In genomic region chr16:47664653-47665325, GRCh38 we compare ENCODE assay signal across 24 cellular contexts.
DNase-seq lines count a peak whose midpoint lies in the region; ATAC-seq and TF ChIP-seq lines count a peak whose summit lies in the region.
"Had no signal": no experiment of that assay in that cellular context is flagged by ENCODE, and none has a peak within 500 bp of the region (broad histone marks: within the 10 kb centered on the region; RNA-seq: fewer than 3 reads in every experiment).

No MANE protein-coding gene starts in this region.

- H3K9me3 ChIP-seq in SK-N-MC (ENCODE audit: low read depth, low read length), result no peaks in the 10 kb centered on the region
- H3K9me3 ChIP-seq in mucosa of stomach (ENCODE audit: control insufficient read depth, low read length), result no peaks in the 10 kb centered on the region
- H3K9me3 ChIP-seq: BLaER1 treated with 17β-estradiol and CSF1 and Interleukin-3, amounts not matched to agents 10 nM and 100 nM had no signal

- H3K4me3 ChIP-seq in SK-N-MC (no peak overlapping the region), fibroblast of the aortic adventitia (ENCODE audit: low read depth, low read length) (no peak overlapping the region), mucosa of stomach (ENCODE audit: low read length) (peak overlapping the region; percentile 3)
- H3K4me3 ChIP-seq: BLaER1 treated with 17β-estradiol and CSF1 and Interleukin-3, amounts not matched to agents 10 nM and 100 nM had no signal

- peaks cover 24% of the 10 kb centered on the region for H3K4me1 ChIP-seq in mucosa of stomach (ENCODE audit: control insufficient read depth, insufficient read depth, low read length)
- H3K4me1 ChIP-seq: BLaER1 treated with 17β-estradiol and CSF1 and Interleukin-3, amounts not matched to agents 10 nM and 100 nM had no signal

- H3K9ac ChIP-seq in SK-N-MC (ENCODE audit: insufficient read length) (no peak overlapping the region), mucosa of stomach (ENCODE audit: low read length) (peak overlapping the region; percentile 31)
- H3K9ac ChIP-seq: BLaER1 treated with 17β-estradiol and CSF1 and Interleukin-3, amounts not matched to agents 10 nM and 100 nM had no signal

- H3K36me3 ChIP-seq in SK-N-MC (ENCODE audit: insufficient read depth, low read length) (no peaks in the 10 kb centered on the region), mucosa of stomach (ENCODE audit: control insufficient read depth, insufficient read depth, low read length) (no peaks in the 10 kb centered on the region)

- H3K27ac ChIP-seq in SK-N-MC, result 0 out of 2 replicates have a peak overlapping the region, but pooled peaks have one; percentile 3
- H3K27ac ChIP-seq: BLaER1 treated with 17β-estradiol and CSF1 and Interleukin-3, amounts not matched to agents 10 nM and 100 nM had no signal

- no peaks in the 10 kb centered on the region for H3K27me3 ChIP-seq in mucosa of stomach (ENCODE audit: control insufficient read depth, insufficient read depth, low read length)
- H3K27me3 ChIP-seq: BLaER1 treated with 17β-estradiol and CSF1 and Interleukin-3, amounts not matched to agents 10 nM and 100 nM had no signal

- no peak for TF ChIP-seq CTCF in AG09319 (IDR thresholded peaks at IDR 0.05; ENCODE audit: low read depth, low read length)
- no peak for TF ChIP-seq CTCF in fibroblast of the aortic adventitia (IDR thresholded peaks at IDR 0.05; ENCODE audit: insufficient read depth, low read length)

- DNase-seq in AG09319 (ENCODE audit: extremely low read depth, low read depth) (peak; percentile 12), SK-N-MC (ENCODE audit: low read depth, low spot score) (no peak), fibroblast of the aortic adventitia (ENCODE audit: low read depth) (peak; percentile 12)
- DNase-seq: activated CD4-positive, CD25-positive, alpha-beta regulatory T cell; activated CD8-positive, alpha-beta T cell treated with anti-CD3 and anti-CD28 coated beads for 36 hours; amniotic stem cell; Calu3; EL; foreskin melanocyte; hypothalamus; KBM-7; NCI-H146; nucleus accumbens; RPMI8226; stimulated activated naive CD8-positive, alpha-beta T cell treated with anti-CD3 and anti-CD28 coated beads, Interleukin-15, amount 100 ng/mL, for 72 hours; T-helper 9 cell; trophoblast cell had no signal

- ATAC-seq in HG03039 (IDR thresholded peaks at IDR 0.05; ENCODE audit: unreplicated experiment), result no peak
- no peak for ATAC-seq in GM18858 (IDR thresholded peaks at IDR 0.05; ENCODE audit: unreplicated experiment)
- no peak for ATAC-seq in GM19463 (IDR thresholded peaks at IDR 0.05; ENCODE audit: unreplicated experiment)
- ATAC-seq in GM19452 (IDR thresholded peaks at IDR 0.05; ENCODE audit: unreplicated experiment), result no peak
- ATAC-seq: activated CD8-positive, alpha-beta T cell treated with anti-CD3 and anti-CD28 coated beads for 36 hours; SK-N-SH treated with all-trans-retinoic acid at 6 μM for 48 hours; stimulated activated naive CD8-positive, alpha-beta T cell treated with anti-CD3 and anti-CD28 coated beads, Interleukin-15, amount 100 ng/mL, for 72 hours had no signal
